21 cellular contexts compared by ENCODE assay signal in the genomic region with DNA sequence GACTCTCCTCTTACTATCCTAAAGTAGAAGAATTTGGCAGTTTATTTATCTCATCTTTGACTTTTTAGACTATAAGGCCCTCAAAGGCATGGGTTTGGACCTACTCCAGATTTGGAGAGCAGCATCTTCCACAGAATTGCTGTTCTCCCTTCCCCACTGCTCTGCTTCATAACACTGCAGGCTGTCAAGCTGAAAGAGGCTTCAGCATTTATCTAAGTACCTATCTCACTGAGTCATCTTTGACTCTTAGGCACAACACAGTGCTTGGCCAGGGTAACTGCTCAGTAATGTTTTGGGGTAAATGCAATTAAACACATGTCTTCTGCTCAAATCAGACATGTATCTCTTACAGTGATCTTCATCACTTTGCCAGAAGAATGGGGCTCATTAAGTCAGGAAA.
A peak's percentile ranks its signal among the peaks of the same experiment; 100 is the strongest.
DNase-seq lines count a peak whose midpoint lies in the region; ATAC-seq and TF ChIP-seq lines count a peak whose summit lies in the region.
"Had no signal": no experiment of that assay in that cellular context is flagged by ENCODE, and none has a peak within 500 bp of the region (broad histone marks: within the 10 kb centered on the region; RNA-seq: fewer than 3 reads in every experiment).

No MANE protein-coding gene starts in this region.

- CTCF ChIA-PET in SK-N-SH (lab: Yijun Ruan, JAX): interaction anchor here (1.2 kb wide), 1 partner anchor 48 kb away, joined by 3 read pairs; no protein-coding TSS in a partner anchor

- H3K9me2 ChIP-seq in SK-N-SH: no peaks in the 10 kb centered on the region

- no peak for TF ChIP-seq RAD21 in SK-N-SH (IDR thresholded peaks at IDR 0.05; ENCODE audit: low read length)

- ATAC-seq in activated T-cell treated with anti-CD3 and anti-CD28 coated beads, Interleukin-2, amount 50 U/mL, for 72 hours (replicated peaks in 1 of 2): no peak
- ATAC-seq in HG02678 (IDR thresholded peaks at IDR 0.05; ENCODE audit: unreplicated experiment): no peak
- ATAC-seq: GM12878, GM23338, HCT116 had no signal

- DNase-seq in activated T-cell treated with anti-CD3 and anti-CD28 coated beads, Interleukin-2, amount 50 U/mL, for 72 hours: no peak
- DNase-seq in activated T-cell treated with anti-CD3 and anti-CD28 coated beads, Interleukin-2, amount 50 U/mL, for 1 hour: no peak
- peak; percentile 20 for DNase-seq in SK-N-SH
- DNase-seq in erythroblast (lab: John Stamatoyannopoulos, UW): peak; percentile 12 to 44
- DNase-seq in neural progenitor cell (ENCODE audit: low spot score): no peak
- no peak for DNase-seq in superior temporal gyrus (ENCODE audit: extremely low spot score)
- DNase-seq in stimulated activated naive CD4-positive, alpha-beta T cell (lab: John Stamatoyannopoulos, UW): no peak
- DNase-seq: 8988T; CD4-positive, alpha-beta memory T cell; DMS153; DMS79; EL; H7; HFFc6; IMR-90 had no signal

- TF ChIP-seq EP300 in SK-N-SH (IDR thresholded peaks at IDR 0.05; ENCODE audit: borderline replicate concordance in 1 of 2, low read depth in 1 of 2, low read length in 1 of 2): 0 out of 4 replicates have a peak, but pooled peaks of 1 of the 2 experiments have one; percentile 47

- H3K9me3 Mint-ChIP-seq in activated T-cell treated with anti-CD3 and anti-CD28 coated beads, Interleukin-2, amount 50 U/mL, for 72 hours: no peaks in the 10 kb centered on the region
- H3K9me3 Mint-ChIP-seq in neural progenitor cell: no peaks in the 10 kb centered on the region
- H3K9me3 Mint-ChIP-seq: GM23338, HFFc6 had no signal

- H3K4me3 ChIP-seq in SK-N-SH (ENCODE audit: low read depth in 2 of 2, low read length in 1 of 2) (peak overlapping the region in 1 of 2 experiments; percentile 3; a peak in 1 of 4 replicates), neural progenitor cell (no peak overlapping the region)
- H3K4me3 ChIP-seq: BLaER1, GM12878, GM23338 had no signal

- H3K36me3 ChIP-seq in SK-N-SH (replicated peaks in 1 of 2; ENCODE audit: control insufficient read depth in 1 of 2, insufficient read depth in 2 of 2, low read length in 1 of 2) (no peaks in the 10 kb centered on the region), neural progenitor cell (no peaks in the 10 kb centered on the region)
- H3K36me3 ChIP-seq: BLaER1 had no signal

- no peak for TF ChIP-seq CTCF in SK-N-SH (IDR thresholded peaks at IDR 0.05)
- TF ChIP-seq CTCF in neural progenitor cell (IDR thresholded peaks at IDR 0.05): no peak

- H3K79me2 ChIP-seq in SK-N-SH (ENCODE audit: insufficient read depth) (no peaks in the 10 kb centered on the region), neural progenitor cell (ENCODE audit: low read depth) (no peaks in the 10 kb centered on the region)

- H3K9ac ChIP-seq in SK-N-SH: no peak overlapping the region
- H3K9ac ChIP-seq in neural progenitor cell: no peak overlapping the region
- H3K9ac ChIP-seq: BLaER1 had no signal

- H3K27ac ChIP-seq in SK-N-SH (ENCODE audit: low read depth in 2 of 2, low read length in 1 of 2): no peak overlapping the region
- no peak overlapping the region for H3K27ac ChIP-seq in neural progenitor cell
- H3K27ac ChIP-seq: BLaER1 had no signal

- H2AFZ ChIP-seq in SK-N-SH (ENCODE audit: low read depth): no peak overlapping the region
- H2AFZ ChIP-seq in neural progenitor cell (replicated peaks): peak overlapping the region; percentile 2
- H2AFZ ChIP-seq: GM23338 had no signal

- no peak overlapping the region for H3K4me2 ChIP-seq in SK-N-SH
- H3K4me2 ChIP-seq in neural progenitor cell: no peak overlapping the region
- H3K4me2 ChIP-seq: BLaER1, GM23338 had no signal

- H3K27me3 ChIP-seq in SK-N-SH (ENCODE audit: insufficient read depth) (no peaks in the 10 kb centered on the region), neural progenitor cell (no peaks in the 10 kb centered on the region)
- H3K27me3 ChIP-seq: BLaER1 had no signal

- no peaks in the 10 kb centered on the region for H3K36me3 Mint-ChIP-seq in activated T-cell treated with anti-CD3 and anti-CD28 coated beads, Interleukin-2, amount 50 U/mL, for 72 hours (ENCODE audit: insufficient read depth in 2 of 2)
- H3K36me3 Mint-ChIP-seq in neural progenitor cell: no peaks in the 10 kb centered on the region
- H3K36me3 Mint-ChIP-seq: CD14-positive monocyte; CD4-positive, alpha-beta memory T cell had no signal

- no peaks in the 10 kb centered on the region for H3K4me1 Mint-ChIP-seq in activated T-cell treated with anti-CD3 and anti-CD28 coated beads, Interleukin-2, amount 50 U/mL, for 72 hours (ENCODE audit: low read depth)
- H3K4me1 Mint-ChIP-seq in neural progenitor cell: no peaks in the 10 kb centered on the region
- H3K4me1 Mint-ChIP-seq: CD4-positive, alpha-beta memory T cell; GM23338 had no signal

- H3K27ac Mint-ChIP-seq in activated T-cell treated with anti-CD3 and anti-CD28 coated beads, Interleukin-2, amount 50 U/mL, for 72 hours: peak overlapping the region; percentile 64
- H3K27ac Mint-ChIP-seq in neural progenitor cell: no peak overlapping the region
- H3K27ac Mint-ChIP-seq: CD14-positive monocyte; CD4-positive, alpha-beta memory T cell; GM23338; HFFc6 had no signal

- no peaks in the 10 kb centered on the region for H3K27me3 Mint-ChIP-seq in activated T-cell treated with anti-CD3 and anti-CD28 coated beads, Interleukin-2, amount 50 U/mL, for 72 hours (ENCODE audit: low read depth)
- peaks cover 2% of the 10 kb centered on the region for H3K27me3 Mint-ChIP-seq in neural progenitor cell (ENCODE audit: insufficient read depth, low read depth)
- H3K27me3 Mint-ChIP-seq: CD4-positive, alpha-beta memory T cell had no signal

- POLR2A ChIA-PET in SK-N-SH (lab: Yijun Ruan, JAX): no interaction called here

- peaks cover 0 to 3% of the 10 kb centered on the region in 2 experiments; a peak in 2 of 4 replicates for H3K4me1 ChIP-seq in SK-N-SH (ENCODE audit: control insufficient read depth in 1 of 2, insufficient read depth in 2 of 2, low read depth in 1 of 2, low read length in 1 of 2)
- no peaks in the 10 kb centered on the region for H3K4me1 ChIP-seq in neural progenitor cell
- H3K4me1 ChIP-seq: BLaER1 had no signal

- H3K4me3 Mint-ChIP-seq in activated T-cell treated with anti-CD3 and anti-CD28 coated beads, Interleukin-2, amount 50 U/mL, for 72 hours: no peak overlapping the region
- H3K4me3 Mint-ChIP-seq in neural progenitor cell: no peak overlapping the region
- H3K4me3 Mint-ChIP-seq: CD14-positive monocyte; CD4-positive, alpha-beta memory T cell; GM23338; HFFc6 had no signal

- H4K20me1 ChIP-seq in SK-N-SH (ENCODE audit: insufficient read depth) (no peaks in the 10 kb centered on the region), neural progenitor cell (ENCODE audit: low read depth) (no peaks in the 10 kb centered on the region)
- H4K20me1 ChIP-seq: BLaER1 had no signal

- H3K9me3 ChIP-seq in SK-N-SH: no peaks in the 10 kb centered on the region
- no peaks in the 10 kb centered on the region for H3K9me3 ChIP-seq in neural progenitor cell (ENCODE audit: low read depth)
- H3K9me3 ChIP-seq: BLaER1 had no signal

- no peaks in the 10 kb centered on the region for H3F3A ChIP-seq in SK-N-SH (replicated peaks; ENCODE audit: insufficient read depth)
- no peaks in the 10 kb centered on the region for H3F3A ChIP-seq in neural progenitor cell (ENCODE audit: low read depth)

- TF ChIP-seq POLR2A in erythroblast (IDR thresholded peaks at IDR 0.05; ENCODE audit: low read length): no peak

TF ChIP-seq in SK-N-SH, 30 proteins besides CTCF, POLR2A, EP300 and RAD21 (continues in another document):
- TF ChIP-seq USF1 (IDR thresholded peaks at IDR 0.05; ENCODE audit: borderline replicate concordance, low read depth) (no peak), YY1 (IDR thresholded peaks at IDR 0.05; ENCODE audit: low read depth) (no peak), TCF12 (IDR thresholded peaks at IDR 0.05) (peak; percentile 80), CHD2 (IDR thresholded peaks at IDR 0.05; ENCODE audit: low read length, partially characterized antibody) (no peak), SMC3 (IDR thresholded peaks at IDR 0.05; ENCODE audit: low read depth, low read length) (no peak), REST (IDR thresholded peaks at IDR 0.05; ENCODE audit: low read depth, low read length) (peak; percentile 64; the same call in 1 of the 2 replicates), JUND (IDR thresholded peaks at IDR 0.05) (peak; percentile 33; the same call in 1 of the 2 replicates), FOSL2 (IDR thresholded peaks at IDR 0.05; ENCODE audit: borderline replicate concordance, low read depth) (peak; percentile 25; the same call in 1 of the 2 replicates), TAF1 (IDR thresholded peaks at IDR 0.05; ENCODE audit: borderline replicate concordance, low read depth, low read length) (no peak)

Comparison
In these comparisons a context has a peak if more than half of its experiments do, and no peak if none do; other contexts are left out.
1. DNase-seq: peak in SK-N-SH (single experiment) and erythroblast (2 of 2); none in activated T-cell treated with anti-CD3 and anti-CD28 coated beads, Interleukin-2, amount 50 U/mL, for 72 hours (0 of 2), activated T-cell treated with anti-CD3 and anti-CD28 coated beads, Interleukin-2, amount 50 U/mL, for 1 hour (single experiment), neural progenitor cell (single experiment), superior temporal gyrus (single experiment) and stimulated activated naive CD4-positive, alpha-beta T cell (0 of 6).